ENCODE assay signal across 21 cellular contexts in genomic region chr9:131853434-131853833, GRCh38.
DNase-seq lines count a peak whose midpoint lies in the region; ATAC-seq, FAIRE-seq and TF ChIP-seq lines count a peak whose summit lies in the region.
"Had no signal": no experiment of that assay in that cellular context is flagged by ENCODE, and none has a peak within 500 bp of the region (broad histone marks: within the 10 kb centered on the region; RNA-seq: fewer than 3 reads in every experiment).

No MANE protein-coding gene starts in this region.

- intact Hi-C loops in activated naive CD4-positive, alpha-beta T cell treated with anti-CD3 and anti-CD28 coated beads for 36 hours (cut with micrococcal nuclease), result no loop called here

- peak; percentile 81 for ATAC-seq in stimulated activated effector memory CD8-positive, alpha-beta T cell treated with anti-CD3 and anti-CD28 coated beads, Interleukin-12 subunit alpha, Interleukin-12 subunit beta, amount 100 ng/mL, for 72 hours

- TF ChIP-seq CTCF in bronchial epithelial cell (IDR thresholded peaks at IDR 0.05; ENCODE audit: insufficient read depth, low read length, severe bottlenecking) (no peak), tibial nerve (IDR thresholded peaks at IDR 0.05) (no peak), suprapubic skin (IDR thresholded peaks at IDR 0.05) (no peak)

- TF ChIP-seq POLR2A in tibial nerve (IDR thresholded peaks at IDR 0.05) (no peak), suprapubic skin (IDR thresholded peaks at IDR 0.05) (no peak)

- H3K4me1 Mint-ChIP-seq in activated naive CD4-positive, alpha-beta T cell treated with anti-CD3 and anti-CD28 coated beads for 36 hours (ENCODE audit: low read depth), result no peaks in the 10 kb centered on the region
- peaks cover 13% of the 10 kb centered on the region for H3K4me1 Mint-ChIP-seq in activated CD4-positive, alpha-beta memory T cell treated with anti-CD3 and anti-CD28 coated beads, Interleukin-2, amount 10 ng/mL, durations not matched to agents 7 days and 5 days
- H3K4me1 Mint-ChIP-seq in stimulated activated effector memory CD8-positive, alpha-beta T cell treated with anti-CD3 and anti-CD28 coated beads, Interleukin-12 subunit alpha, Interleukin-12 subunit beta, amount 100 ng/mL, for 72 hours, result peaks cover 7% of the 10 kb centered on the region

- DNase-seq in activated naive CD4-positive, alpha-beta T cell treated with Interleukin-2 at 50 U/mL for 16 hours, result peak; percentile 27
- DNase-seq in activated naive CD4-positive, alpha-beta T cell treated with anti-CD3 and anti-CD28 coated beads for 36 hours, result no peak
- peak; percentile 44 for DNase-seq in activated CD4-positive, alpha-beta memory T cell treated with anti-CD3 and anti-CD28 coated beads, Interleukin-2, amount 10 ng/mL, durations not matched to agents 7 days and 5 days
- DNase-seq in bronchial epithelial cell (ENCODE audit: low read depth), result no peak
- no peak for DNase-seq in stimulated activated effector memory CD8-positive, alpha-beta T cell treated with anti-CD3 and anti-CD28 coated beads, Interleukin-12 subunit alpha, Interleukin-12 subunit beta, amount 100 ng/mL, for 72 hours (ENCODE audit: low spot score in 2 of 2)
- DNase-seq in tibial nerve (ENCODE audit: low spot score in 2 of 2), result no peak
- DNase-seq in suprapubic skin (ENCODE audit: low spot score in 2 of 2), result no peak
- DNase-seq: CD4-positive, alpha-beta T cell; COR-L47; DMS79; MV-4-11; NCI-H1105 treated with DMSO at 0.1 percent for 48 hours; NCI-H2029 treated with DMSO at 0.1 percent for 48 hours; NCI-H226; NCI-H510A treated with DMSO at 0.1 percent for 48 hours; NCI-H748 treated with DMSO at 0.1 percent for 48 hours; PC-9; RPMI8226 had no signal

- no peak overlapping the region for H3K4me3 Mint-ChIP-seq in activated naive CD4-positive, alpha-beta T cell treated with anti-CD3 and anti-CD28 coated beads for 36 hours
- no peak overlapping the region for H3K4me3 Mint-ChIP-seq in activated CD4-positive, alpha-beta memory T cell treated with anti-CD3 and anti-CD28 coated beads, Interleukin-2, amount 10 ng/mL, durations not matched to agents 7 days and 5 days
- H3K4me3 Mint-ChIP-seq in stimulated activated effector memory CD8-positive, alpha-beta T cell treated with anti-CD3 and anti-CD28 coated beads, Interleukin-12 subunit alpha, Interleukin-12 subunit beta, amount 100 ng/mL, for 72 hours, result no peak overlapping the region
- H3K4me3 Mint-ChIP-seq: CD4-positive, alpha-beta T cell; IgD-negative memory B cell had no signal

- H3K36me3 ChIP-seq in bronchial epithelial cell (ENCODE audit: control insufficient read depth, insufficient read depth, low read length), result no peaks in the 10 kb centered on the region
- H3K36me3 ChIP-seq in tibial nerve, result no peaks in the 10 kb centered on the region
- H3K36me3 ChIP-seq in suprapubic skin, result no peaks in the 10 kb centered on the region
- H3K36me3 ChIP-seq: BLaER1 had no signal

- no peaks in the 10 kb centered on the region for H3K27me3 Mint-ChIP-seq in activated naive CD4-positive, alpha-beta T cell treated with anti-CD3 and anti-CD28 coated beads for 36 hours (ENCODE audit: low read depth)
- peaks cover 2% of the 10 kb centered on the region for H3K27me3 Mint-ChIP-seq in activated CD4-positive, alpha-beta memory T cell treated with anti-CD3 and anti-CD28 coated beads, Interleukin-2, amount 10 ng/mL, durations not matched to agents 7 days and 5 days
- H3K27me3 Mint-ChIP-seq: CD4-positive, alpha-beta T cell; IgD-negative memory B cell had no signal

- POLR2A ChIA-PET in activated CD4-positive, alpha-beta memory T cell treated with anti-CD3 and anti-CD28 coated beads, Interleukin-2, amount 10 ng/mL, durations not matched to agents 7 days and 5 days (lab: Charles Lee), result interaction anchor here (1.2 kb wide), 1 partner anchor 23 kb away, joined by 6 read pairs; no protein-coding TSS in a partner anchor

- TF ChIP-seq EP300 in tibial nerve (IDR thresholded peaks at IDR 0.05), result no peak
- TF ChIP-seq EP300 in suprapubic skin (IDR thresholded peaks at IDR 0.05), result no peak

- no peak overlapping the region for H3K4me3 ChIP-seq in bronchial epithelial cell (ENCODE audit: low read depth, low read length)
- H3K4me3 ChIP-seq in tibial nerve, result no peak overlapping the region
- H3K4me3 ChIP-seq in suprapubic skin, result no peak overlapping the region
- H3K4me3 ChIP-seq: BLaER1, PC-9 had no signal

- no peak overlapping the region for H3K27ac Mint-ChIP-seq in activated naive CD4-positive, alpha-beta T cell treated with anti-CD3 and anti-CD28 coated beads for 36 hours
- H3K27ac Mint-ChIP-seq in activated CD4-positive, alpha-beta memory T cell treated with anti-CD3 and anti-CD28 coated beads, Interleukin-2, amount 10 ng/mL, durations not matched to agents 7 days and 5 days, result no peak overlapping the region
- no peak overlapping the region for H3K27ac Mint-ChIP-seq in stimulated activated effector memory CD8-positive, alpha-beta T cell treated with anti-CD3 and anti-CD28 coated beads, Interleukin-12 subunit alpha, Interleukin-12 subunit beta, amount 100 ng/mL, for 72 hours
- H3K27ac Mint-ChIP-seq: CD4-positive, alpha-beta T cell had no signal

- CTCF ChIA-PET in activated naive CD4-positive, alpha-beta T cell treated with anti-CD3 and anti-CD28 coated beads for 36 hours (lab: Charles Lee), result interaction anchor here (0.6 kb wide), 1 partner anchor 54 kb away, joined by 3 read pairs; no protein-coding TSS in a partner anchor
- CTCF ChIA-PET in activated CD4-positive, alpha-beta memory T cell treated with anti-CD3 and anti-CD28 coated beads, Interleukin-2, amount 10 ng/mL, durations not matched to agents 7 days and 5 days (lab: Charles Lee), result no interaction called here

- peak; percentile 23 for FAIRE-seq in bronchial epithelial cell (lab: Jason Lieb, UNC)
- FAIRE-seq: GM19239 had no signal

- H3K27ac ChIP-seq in tibial nerve, result no peak overlapping the region
- no peak overlapping the region for H3K27ac ChIP-seq in suprapubic skin
- H3K27ac ChIP-seq: BLaER1, PC-9 had no signal

- 83 to 84% methylated on average over 7 of the region's 7 CpGs for WGBS in tibial nerve, 2 donors
- 88% methylated on average over 7 of the region's 7 CpGs for WGBS in suprapubic skin

- H3K4me1 ChIP-seq in tibial nerve, result peaks cover 0 to 11% (median 0%) of the 10 kb centered on the region in 4 donors
- peaks cover 7% of the 10 kb centered on the region for H3K4me1 ChIP-seq in suprapubic skin

- H3K9me3 ChIP-seq in tibial nerve (no peaks in the 10 kb centered on the region), suprapubic skin (no peaks in the 10 kb centered on the region)
- H3K9me3 ChIP-seq: BLaER1 had no signal

- H3K36me3 Mint-ChIP-seq in activated naive CD4-positive, alpha-beta T cell treated with anti-CD3 and anti-CD28 coated beads for 36 hours (ENCODE audit: low read depth), result no peaks in the 10 kb centered on the region
- H3K36me3 Mint-ChIP-seq in activated CD4-positive, alpha-beta memory T cell treated with anti-CD3 and anti-CD28 coated beads, Interleukin-2, amount 10 ng/mL, durations not matched to agents 7 days and 5 days (ENCODE audit: low read depth), result no peaks in the 10 kb centered on the region
- H3K36me3 Mint-ChIP-seq in stimulated activated effector memory CD8-positive, alpha-beta T cell treated with anti-CD3 and anti-CD28 coated beads, Interleukin-12 subunit alpha, Interleukin-12 subunit beta, amount 100 ng/mL, for 72 hours, result no peaks in the 10 kb centered on the region
- H3K36me3 Mint-ChIP-seq: IgD-negative memory B cell had no signal

- H3K9me3 Mint-ChIP-seq in activated naive CD4-positive, alpha-beta T cell treated with anti-CD3 and anti-CD28 coated beads for 36 hours, result no peaks in the 10 kb centered on the region
- H3K9me3 Mint-ChIP-seq in activated CD4-positive, alpha-beta memory T cell treated with anti-CD3 and anti-CD28 coated beads, Interleukin-2, amount 10 ng/mL, durations not matched to agents 7 days and 5 days, result no peaks in the 10 kb centered on the region
- H3K9me3 Mint-ChIP-seq in stimulated activated effector memory CD8-positive, alpha-beta T cell treated with anti-CD3 and anti-CD28 coated beads, Interleukin-12 subunit alpha, Interleukin-12 subunit beta, amount 100 ng/mL, for 72 hours, result no peaks in the 10 kb centered on the region
- H3K9me3 Mint-ChIP-seq: CD4-positive, alpha-beta T cell; IgD-negative memory B cell had no signal

- H3K27me3 ChIP-seq in bronchial epithelial cell (ENCODE audit: control insufficient read depth, insufficient read depth, low read length), result no peaks in the 10 kb centered on the region
- no peaks in the 10 kb centered on the region for H3K27me3 ChIP-seq in tibial nerve
- H3K27me3 ChIP-seq in suprapubic skin, result peaks cover 4% of the 10 kb centered on the region
- H3K27me3 ChIP-seq: BLaER1 had no signal

Comparison
In these comparisons a context has a peak if more than half of its experiments do, and no peak if none do; other contexts are left out.
1. DNase-seq: peak in activated naive CD4-positive, alpha-beta T cell treated with Interleukin-2 at 50 U/mL for 16 hours (single experiment) and activated CD4-positive, alpha-beta memory T cell treated with anti-CD3 and anti-CD28 coated beads, Interleukin-2, amount 10 ng/mL, durations not matched to agents 7 days and 5 days (single experiment); none in activated naive CD4-positive, alpha-beta T cell treated with anti-CD3 and anti-CD28 coated beads for 36 hours (single experiment), bronchial epithelial cell (single experiment), stimulated activated effector memory CD8-positive, alpha-beta T cell treated with anti-CD3 and anti-CD28 coated beads, Interleukin-12 subunit alpha, Interleukin-12 subunit beta, amount 100 ng/mL, for 72 hours (0 of 2), tibial nerve (0 of 2) and suprapubic skin (0 of 2).